ENCODE assay signal across 18 cellular contexts in the genomic region with DNA sequence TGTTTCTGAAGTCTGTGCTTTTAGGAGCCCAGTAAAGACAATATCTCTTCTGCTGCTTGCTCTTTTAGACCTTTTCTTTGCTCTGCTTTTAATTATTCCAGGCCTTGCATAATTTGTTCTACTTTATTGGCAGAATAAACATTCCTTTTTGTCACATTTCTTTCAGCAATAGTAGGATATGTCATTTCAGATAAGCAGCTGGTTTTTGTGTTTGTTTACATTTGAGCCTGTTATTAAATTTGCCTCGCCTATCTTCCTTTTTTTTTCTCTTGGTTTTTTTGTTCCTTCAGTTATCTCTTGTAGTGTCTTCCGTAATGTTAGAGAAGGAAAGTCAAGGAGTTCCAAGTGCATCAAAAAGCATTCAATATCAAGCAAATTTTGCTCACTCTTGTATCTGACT.
"Had no signal": no experiment of that assay in that cellular context is flagged by ENCODE, and none has a peak within 500 bp of the region (broad histone marks: within the 10 kb centered on the region; RNA-seq: fewer than 3 reads in every experiment).

No MANE protein-coding gene starts in this region.

- H3K27me3 ChIP-seq: colonic mucosa, gastrocnemius medialis, sigmoid colon, thyroid gland had no signal

- H3K27me3 Mint-ChIP-seq: activated naive CD8-positive, alpha-beta T cell treated with anti-CD3 and anti-CD28 coated beads, Interleukin-2, amount 10 ng/mL, durations not matched to agents 7 days and 5 days; brain; central memory CD8-positive, alpha-beta T cell; naive B cell had no signal

- H3K4me3 Mint-ChIP-seq: activated naive CD8-positive, alpha-beta T cell treated with anti-CD3 and anti-CD28 coated beads, Interleukin-2, amount 10 ng/mL, durations not matched to agents 7 days and 5 days; activated T-helper 1 cell treated with anti-CD3 and anti-CD28 coated beads, Interleukin-12 subunit alpha, Interleukin-12 subunit beta, Interleukin-2, Interleukin-4 antibody, amounts not matched to agents 30 ng/mL and 10 ng/mL and 1 ng/mL, durations not matched to agents 14 hours and 24 hours and 36 hours; brain; central memory CD8-positive, alpha-beta T cell; naive B cell; T-helper 2 cell treated with Interferon-gamma antibody and Interleukin-4, amounts not matched to agents 5 μg/mL and 100 μg/mL, for 36 hours had no signal

- H3K9ac ChIP-seq: parathyroid adenoma had no signal

- H2AFZ ChIP-seq: parathyroid adenoma had no signal

- H3K4me1 ChIP-seq: parathyroid adenoma had no signal

- ATAC-seq: activated CD4-positive, CD25-positive, alpha-beta regulatory T cell treated with anti-CD3 and anti-CD28 coated beads, Interleukin-2, amount 50 U/mL, for 24 hours; gastrocnemius medialis; mucosa of descending colon had no signal

- H3K27ac ChIP-seq: colonic mucosa, gastrocnemius medialis, parathyroid adenoma, sigmoid colon, thyroid gland had no signal

- DNase-seq: activated naive CD8-positive, alpha-beta T cell treated with anti-CD3 and anti-CD28 coated beads, Interleukin-2, amount 10 ng/mL, durations not matched to agents 7 days and 5 days; anterior cingulate cortex; colonic mucosa; gastrocnemius medialis; head of caudate nucleus; kidney glomerular epithelial cell; left ventricle myocardium superior; mucosa of descending colon; naive B cell; sigmoid colon; stimulated activated naive CD4-positive, alpha-beta T cell had no signal

- H3K36me3 ChIP-seq: colonic mucosa, gastrocnemius medialis, sigmoid colon, thyroid gland had no signal

- H3K4me3 ChIP-seq: colonic mucosa, gastrocnemius medialis, mucosa of descending colon, sigmoid colon, thyroid gland had no signal

- H3K27ac Mint-ChIP-seq: activated naive CD8-positive, alpha-beta T cell treated with anti-CD3 and anti-CD28 coated beads, Interleukin-2, amount 10 ng/mL, durations not matched to agents 7 days and 5 days; activated T-helper 1 cell treated with anti-CD3 and anti-CD28 coated beads, Interleukin-12 subunit alpha, Interleukin-12 subunit beta, Interleukin-2, Interleukin-4 antibody, amounts not matched to agents 30 ng/mL and 10 ng/mL and 1 ng/mL, durations not matched to agents 14 hours and 24 hours and 36 hours; brain; T-helper 2 cell treated with Interferon-gamma antibody and Interleukin-4, amounts not matched to agents 5 μg/mL and 100 μg/mL, for 36 hours had no signal

- H3K9me3 Mint-ChIP-seq: central memory CD8-positive, alpha-beta T cell had no signal

- H3K9me3 ChIP-seq: colonic mucosa, gastrocnemius medialis, mucosa of descending colon, sigmoid colon, thyroid gland had no signal
